9 cellular contexts compared by ENCODE assay signal in the genomic region with DNA sequence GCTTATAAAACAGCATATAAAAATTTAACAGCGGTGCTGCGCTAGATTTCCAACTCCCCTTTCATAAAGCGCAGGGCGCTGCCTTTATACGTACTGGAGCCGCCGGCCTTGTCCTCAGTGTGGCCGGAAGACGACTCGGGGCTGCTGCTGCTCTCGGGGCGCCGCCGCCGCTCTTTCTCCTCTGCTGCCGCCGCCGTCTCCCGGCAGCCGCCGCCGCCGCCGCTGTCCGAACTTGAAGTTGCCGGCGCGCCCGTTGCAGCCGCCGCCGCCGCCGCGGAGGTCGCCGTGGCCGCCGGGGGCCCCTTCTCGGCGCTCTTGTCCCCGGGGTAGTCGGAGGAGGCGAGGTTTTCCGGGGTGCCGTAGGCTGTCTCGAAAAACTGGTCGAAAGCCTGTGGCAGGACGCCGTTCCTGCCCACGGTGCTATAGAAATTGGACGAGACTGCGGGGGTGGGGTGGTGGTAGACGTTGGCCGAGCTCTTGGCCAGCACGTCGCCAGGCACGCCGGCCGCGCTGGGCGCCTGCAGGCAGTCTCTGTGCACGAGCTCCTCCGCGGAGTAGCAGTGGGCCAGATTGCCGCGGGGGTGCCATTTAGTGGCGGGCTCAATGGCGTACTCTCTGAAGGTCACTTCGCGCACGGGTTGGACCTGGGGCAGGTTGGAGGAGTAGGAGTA. TPM values are rescaled to one million over a fixed set of nuclear protein-coding genes. Genes with fewer than 3 reads are reported as not detected.
DNase-seq lines count a peak whose midpoint lies in the region; ATAC-seq and TF ChIP-seq lines count a peak whose summit lies in the region.
"Had no signal": no experiment of that assay in that cellular context is flagged by ENCODE, and none has a peak within 500 bp of the region (broad histone marks: within the 10 kb centered on the region; RNA-seq: fewer than 3 reads in every experiment).

No MANE protein-coding gene starts in this region.

- H3K9me3 Mint-ChIP-seq in natural killer cell: no peaks in the 10 kb centered on the region

- H2AFZ ChIP-seq in PC-9: peak overlapping the region; percentile 100

- H3K36me3 Mint-ChIP-seq in natural killer cell: peaks cover 6% of the 10 kb centered on the region

- H3K36me3 ChIP-seq in PC-9 (ENCODE audit: low read depth): no peaks in the 10 kb centered on the region

- H3K4me3 ChIP-seq in PC-9: peak overlapping the region; percentile 86
- peak overlapping the region; percentile 58 for H3K4me3 ChIP-seq in coronary artery

- H3K79me2 ChIP-seq in PC-9 (ENCODE audit: low read depth): no peaks in the 10 kb centered on the region

- H3F3A ChIP-seq in PC-9 (ENCODE audit: insufficient read depth, low read depth): peaks cover 26% of the 10 kb centered on the region

- H3K9me2 ChIP-seq in PC-9 (ENCODE audit: insufficient read depth): no peaks in the 10 kb centered on the region

- no peaks in the 10 kb centered on the region for H3K9me3 ChIP-seq in PC-9 (ENCODE audit: insufficient read depth, low read depth)

- H3K4me2 ChIP-seq in PC-9: peak overlapping the region; percentile 94

- ATAC-seq in natural killer cell (peak; percentile 46 to 57 (median 46)), GM21737 (IDR thresholded peaks at IDR 0.05; ENCODE audit: unreplicated experiment) (no peak), GM21825 (IDR thresholded peaks at IDR 0.05; ENCODE audit: unreplicated experiment) (no peak)

- H3K4me3 Mint-ChIP-seq in natural killer cell: peak overlapping the region; percentile 81

- intact Hi-C loops in PC-9 (cut with micrococcal nuclease; ENCODE audit: unreplicated experiment): loop anchor here (5.0 kb wide), 1 partner anchor 1292 kb away; no protein-coding TSS in a partner anchor
- intact Hi-C loops in natural killer cell (cut with micrococcal nuclease): loop anchor here (2.0 to 5.0 kb wide), 2 partner anchors 20 to 32 kb away; partner anchors contain the start of genes HOXA3 and HOXA9

- H3K27me3 ChIP-seq in PC-9 (ENCODE audit: insufficient read depth, low read depth): no peaks in the 10 kb centered on the region

- POLR2A ChIA-PET in PC-9 (lab: Charles Lee; ENCODE audit: unreplicated experiment): no interaction called here

- H3K27ac Mint-ChIP-seq in natural killer cell: peak overlapping the region; percentile 31 to 58

- TSS peak; percentile 50 for BruUV-seq in PC-9 (replicated peaks; lab: Mats Ljungman, UMichigan)

- CTCF ChIA-PET in PC-9 (lab: Charles Lee): interaction anchor here (0.6 to 0.8 kb wide), 2 partner anchors 14 to 133 kb away, joined by 3 read pairs; no protein-coding TSS in a partner anchor

- DNase-seq in DMS 273 (lab: John Stamatoyannopoulos, UW; ENCODE audit: unreplicated experiment) (peak; percentile 82), DMS 273 treated with DMSO at 0.1 percent for 48 hours (lab: John Stamatoyannopoulos, UW) (no peak), PC-9 (peak; percentile 52 to 54), coronary artery (ENCODE audit: low spot score) (peak; percentile 71), natural killer cell (peak; percentile 29), NCI-H1436 treated with DMSO at 0.1 percent for 48 hours (lab: John Stamatoyannopoulos, UW) (no peak)

- H4K20me1 ChIP-seq in PC-9 (ENCODE audit: insufficient read depth): no peaks in the 10 kb centered on the region

- peaks cover 73 to 80% of the 10 kb centered on the region in 2 donors for H3K27me3 Mint-ChIP-seq in natural killer cell (ENCODE audit: low read depth in 2 of 2)

- H3K4me1 ChIP-seq in PC-9 (replicated peaks; ENCODE audit: insufficient read depth): peaks cover 12% of the 10 kb centered on the region

- peaks cover 44 to 55% of the 10 kb centered on the region in 2 donors for H3K4me1 Mint-ChIP-seq in natural killer cell

- H3K27ac ChIP-seq in PC-9 (no peak overlapping the region), coronary artery (no peak overlapping the region)
- H3K27ac ChIP-seq: 22Rv1 had no signal

- no peak for TF ChIP-seq CTCF in PC-9 (conservative IDR thresholded peaks at IDR 0.05)
- no peak for TF ChIP-seq CTCF in coronary artery (IDR thresholded peaks at IDR 0.05)
- TF ChIP-seq CTCF in natural killer cell (IDR thresholded peaks at IDR 0.05): no peak

RNA-seq across cellular contexts. Expression of gene HOXA11, which starts 0.6 kb away (rescaled TPM):
- total RNA-seq in PC-9 (2021) (0.26 and 0.43 TPM in 2 replicates), natural killer cell (not detected)

RNA-seq across cellular contexts. Expression of gene HOXA10, which starts 10.4 kb away (rescaled TPM):
- total RNA-seq in PC-9 (2021): not detected in 2 replicates
- total RNA-seq in natural killer cell: 1 to 10 TPM in 2 of 3 donors, under 1 TPM in 1; 0.82 to 3.3 (median 2.2) TPM

RNA-seq across cellular contexts. Expression of gene HOXA13, which starts 15.4 kb away (rescaled TPM):
- total RNA-seq in PC-9 (2021) (0.35 and 0.40 TPM in 2 replicates), natural killer cell (not detected)

RNA-seq across cellular contexts. Expression of gene HOXA9, which starts 19.1 kb away (rescaled TPM):
- total RNA-seq in PC-9 (2021): 1.9 and 2.5 TPM in 2 replicates
- total RNA-seq in natural killer cell: 1 to 10 TPM in 1 of 3 donors, under 1 TPM in 2; 0.39 to 4.6 (median 0.42) TPM

RNA-seq across cellular contexts. Expression of gene HOXA7, which starts 28.0 kb away (rescaled TPM):
- total RNA-seq in PC-9 (2021) (not detected in 2 replicates), natural killer cell (not detected)

Comparison
In these comparisons a context has a peak if more than half of its experiments do, and no peak if none do; other contexts are left out.
1. DNase-seq: peak in DMS 273 (single experiment), PC-9 (2 of 2), coronary artery (single experiment) and natural killer cell (single experiment); none in DMS 273 treated with DMSO at 0.1 percent for 48 hours (single experiment) and NCI-H1436 treated with DMSO at 0.1 percent for 48 hours (single experiment).
2. ATAC-seq: peak in natural killer cell (3 of 3); none in GM21737 (single experiment) and GM21825 (single experiment).